ENCODE assay signal across 1 cellular context in genomic region chr14:50865677-50866076, GRCh38.
TF ChIP-seq lines count a peak whose summit lies in the region.

No MANE protein-coding gene starts in this region.

TF ChIP-seq in IMR-90, 13 proteins besides CTCF, POLR2A, EP300 and RAD21:
- TF ChIP-seq SMC3 (IDR thresholded peaks at IDR 0.05; ENCODE audit: low read depth, low read length) (no peak), USF2 (IDR thresholded peaks at IDR 0.05; ENCODE audit: low read depth, low read length) (no peak), CHD1 (IDR thresholded peaks at IDR 0.05; ENCODE audit: low read depth, low read length) (no peak), RFX5 (IDR thresholded peaks at IDR 0.05; ENCODE audit: low read depth, low read length) (no peak), ELK1 (IDR thresholded peaks at IDR 0.05; ENCODE audit: borderline replicate concordance, low read depth, low read length) (no peak), CEBPB (IDR thresholded peaks at IDR 0.05; ENCODE audit: low read depth, low read length) (peak; percentile 70), NFE2L2 (IDR thresholded peaks at IDR 0.05; ENCODE audit: low read depth, low read length) (no peak), MXI1 (IDR thresholded peaks at IDR 0.05; ENCODE audit: borderline replicate concordance, low read depth, low read length) (no peak), MAFK (IDR thresholded peaks at IDR 0.05; ENCODE audit: low read depth, low read length) (no peak), MAZ (IDR thresholded peaks at IDR 0.05; ENCODE audit: borderline replicate concordance, low read depth, low read length) (no peak), FOS (IDR thresholded peaks at IDR 0.05; ENCODE audit: low read depth, low read length) (peak; percentile 12; the same call in 1 of the 2 replicates), BHLHE40 (IDR thresholded peaks at IDR 0.05; ENCODE audit: low read depth, low read length) (no peak), RCOR1 (IDR thresholded peaks at IDR 0.05; ENCODE audit: insufficient replicate concordance, low read length) (no peak)
